8 cellular contexts compared by ENCODE assay signal in genomic region chr4:42708625-42709024, GRCh38.
"Had no signal": no experiment of that assay in that cellular context is flagged by ENCODE, and none has a peak within 500 bp of the region (broad histone marks: within the 10 kb centered on the region; RNA-seq: fewer than 3 reads in every experiment).

No MANE protein-coding gene starts in this region.

- H3K9me3 ChIP-seq: right atrium auricular region had no signal

- DNase-seq: activated CD4-positive, alpha-beta T cell treated with anti-CD3 and anti-CD28 coated beads, Interleukin-2, amount 50 U/mL, for 1 hour; amniotic stem cell; effector memory CD8-positive, alpha-beta T cell; hippocampal formation; kidney glomerular epithelial cell; naive thymus-derived CD4-positive, alpha-beta T cell had no signal

- ATAC-seq: effector memory CD8-positive, alpha-beta T cell; naive thymus-derived CD4-positive, alpha-beta T cell had no signal

- H3K4me3 ChIP-seq: right atrium auricular region, skin epidermis had no signal

- H3K27me3 ChIP-seq: right atrium auricular region had no signal

- H3K4me1 ChIP-seq: right atrium auricular region had no signal

- H3K27ac ChIP-seq: right atrium auricular region, skin epidermis had no signal

- H3K36me3 ChIP-seq: right atrium auricular region had no signal
